Comparison of ENCODE assay signal across 15 cellular contexts in genomic region chr10:124977161-124977560, GRCh38.
"Had no signal": no experiment of that assay in that cellular context is flagged by ENCODE, and none has a peak within 500 bp of the region (broad histone marks: within the 10 kb centered on the region; RNA-seq: fewer than 3 reads in every experiment).

No MANE protein-coding gene starts in this region.

- H3K4me3 ChIP-seq: mucosa of descending colon, sigmoid colon, stomach had no signal

- H3K4me3 Mint-ChIP-seq: nephron had no signal

- H3K27ac ChIP-seq: foreskin keratinocyte, sigmoid colon, stomach had no signal

- H3K27me3 ChIP-seq: foreskin keratinocyte, sigmoid colon, stomach had no signal

- ATAC-seq: foreskin keratinocyte had no signal

- H3K4me1 ChIP-seq: foreskin keratinocyte had no signal

- H3K9me3 ChIP-seq: mucosa of descending colon, sigmoid colon, stomach had no signal

- DNase-seq: caudate nucleus; cortex of kidney; foreskin keratinocyte; head of caudate nucleus; hippocampal formation; kidney glomerular epithelial cell; mammary epithelial cell; mucosa of descending colon; sigmoid colon; small intestine; stimulated activated CD4-positive, alpha-beta T cell treated with anti-CD3 and anti-CD28 coated beads, Interleukin-12 subunit alpha, Interleukin-12 subunit beta, amount 100 ng/mL, for 4 hours; stimulated activated naive CD4-positive, alpha-beta T cell; stomach; trophoblast cell had no signal

- H3K9me3 Mint-ChIP-seq: nephron had no signal
